ENCODE assay signal across 17 cellular contexts in genomic region chrX:155363712-155364111, GRCh38. TPM values are rescaled to one million over a fixed set of nuclear protein-coding genes. Genes with fewer than 3 reads are reported as not detected.
"Had no signal": no experiment of that assay in that cellular context is flagged by ENCODE, and none has a peak within 500 bp of the region (broad histone marks: within the 10 kb centered on the region; RNA-seq: fewer than 3 reads in every experiment).

No MANE protein-coding gene starts in this region.

RNA-seq across cellular contexts. Expression of gene F8A2, which starts 18.2 kb away (rescaled TPM):
- total RNA-seq: dermis microvascular lymphatic vessel endothelial cell, endodermal cell, esophagus mucosa, esophagus squamous epithelium, gastrocnemius medialis, glomerular endothelial cell, heart right ventricle, kidney epithelial cell, left cardiac atrium, left lung, left ventricle myocardium superior, lower lobe of right lung, lung microvascular endothelial cell, mesenteric fat pad, mesothelial cell of epicardium, mucosa of descending colon, myocyte had no signal

RNA-seq across cellular contexts. Expression of gene CLIC2, which starts 29.3 kb away (rescaled TPM):
- total RNA-seq: kidney epithelial cell had no signal
